16 cellular contexts compared by ENCODE assay signal in the genomic region with DNA sequence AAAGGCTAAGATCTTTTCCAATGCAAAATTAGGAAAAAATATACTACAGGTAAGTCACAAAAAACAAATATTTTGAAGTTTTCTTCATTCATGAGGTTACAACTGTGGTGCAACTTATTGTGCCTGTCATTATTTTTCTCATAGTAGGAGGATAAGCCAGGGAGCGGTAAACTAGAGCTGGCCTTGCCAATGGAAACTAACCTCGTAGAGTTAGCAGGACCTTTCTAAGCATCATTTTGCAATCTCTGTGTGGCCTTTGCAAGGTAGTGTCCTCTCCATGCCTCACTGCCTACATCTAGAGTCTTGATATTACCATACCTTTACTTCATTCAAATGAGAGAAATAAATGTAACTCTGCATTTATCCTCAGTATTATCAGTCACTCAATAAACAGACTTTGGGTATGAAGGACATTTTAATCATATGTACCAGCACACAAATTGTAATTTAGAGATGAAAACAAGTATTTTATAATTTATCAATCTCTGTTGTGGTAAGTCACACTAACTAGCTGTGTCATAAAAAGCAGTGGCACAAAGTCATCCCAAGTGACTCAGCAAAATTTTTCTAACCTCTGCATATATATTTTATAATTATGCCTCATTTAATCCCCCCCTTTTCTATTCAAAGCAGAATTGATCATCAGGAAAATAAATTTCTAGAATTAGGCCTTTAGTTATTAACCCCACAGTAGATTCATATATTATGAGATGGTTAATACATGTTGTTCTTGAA.
"Had no signal": no experiment of that assay in that cellular context is flagged by ENCODE, and none has a peak within 500 bp of the region (broad histone marks: within the 10 kb centered on the region; RNA-seq: fewer than 3 reads in every experiment).

No MANE protein-coding gene starts in this region.

- H3K4me3 ChIP-seq: hepatocyte, mucosa of descending colon, ovary, tibial artery, upper lobe of left lung, uterus had no signal

- H3K4me2 ChIP-seq: hepatocyte had no signal

- DNase-seq: cerebellar nuclear complex; foreskin keratinocyte; head of caudate nucleus; kidney; mucosa of descending colon; natural killer cell; ovary; retina; stimulated activated CD4-positive, alpha-beta T cell treated with anti-CD3 and anti-CD28 coated beads, Interleukin-1b, Interleukin-23, amount 100 ng/mL, for 48 hours; stimulated activated CD4-positive, alpha-beta T cell treated with anti-CD3 and anti-CD28 coated beads, Interleukin-4, amount 100 ng/mL, for 24 hours; tibial artery; upper lobe of left lung; uterus had no signal

- H3K27ac ChIP-seq: foreskin keratinocyte, hepatocyte, ovary, tibial artery, upper lobe of left lung, uterus had no signal

- H3K4me1 ChIP-seq: foreskin keratinocyte, tibial artery, uterus had no signal

- H2AFZ ChIP-seq: hepatocyte had no signal

- FAIRE-seq: colon, kidney had no signal

- H3K27me3 ChIP-seq: foreskin keratinocyte, hepatocyte, ovary, tibial artery, upper lobe of left lung, uterus had no signal

- ATAC-seq: foreskin keratinocyte; mucosa of descending colon; natural killer cell; stimulated activated memory B cell treated with anti-CD40 and anti-IgM and Interleukin-4, amounts not matched to agents 10 μg/mL and 1 μg/mL and 100 μg/mL, for 72 hours had no signal

- H3K36me3 ChIP-seq: ovary, uterus had no signal
